ENCODE assay signal across 9 cellular contexts in genomic region chr2:222057249-222058073, GRCh38.
DNase-seq lines count a peak whose midpoint lies in the region; ATAC-seq and TF ChIP-seq lines count a peak whose summit lies in the region.
"Had no signal": no experiment of that assay in that cellular context is flagged by ENCODE, and none has a peak within 500 bp of the region (broad histone marks: within the 10 kb centered on the region; RNA-seq: fewer than 3 reads in every experiment).

No MANE protein-coding gene starts in this region.

- no peaks in the 10 kb centered on the region for H3K9me3 ChIP-seq in AG04450 (ENCODE audit: control insufficient read depth, insufficient read depth, low read length)
- H3K9me3 ChIP-seq in endodermal cell (ENCODE audit: control insufficient read depth, low read length): no peaks in the 10 kb centered on the region
- no peaks in the 10 kb centered on the region for H3K9me3 ChIP-seq in psoas muscle
- no peaks in the 10 kb centered on the region for H3K9me3 ChIP-seq in effector memory CD4-positive, alpha-beta T cell (ENCODE audit: control insufficient read depth, low read length)
- H3K9me3 ChIP-seq: HAP-1 had no signal

- H3K36me3 Mint-ChIP-seq in endodermal cell (ENCODE audit: low read depth): no peaks in the 10 kb centered on the region
- H3K36me3 Mint-ChIP-seq in stimulated activated effector memory CD8-positive, alpha-beta T cell treated with anti-CD3 and anti-CD28 coated beads, Interleukin-12 subunit alpha, Interleukin-12 subunit beta, amount 100 ng/mL, for 72 hours: no peaks in the 10 kb centered on the region

- intact Hi-C loops in psoas muscle (cut with DNase I): loop anchor here (5.0 kb wide), 4 partner anchors 235 to 555 kb away; no protein-coding TSS in a partner anchor

- ATAC-seq in psoas muscle (peak in 1 of 4 donors; percentile 67), GM19467 (IDR thresholded peaks at IDR 0.05; ENCODE audit: unreplicated experiment) (no peak)
- ATAC-seq in stimulated activated effector memory CD8-positive, alpha-beta T cell treated with anti-CD3 and anti-CD28 coated beads, Interleukin-12 subunit alpha, Interleukin-12 subunit beta, amount 100 ng/mL, for 72 hours: no peak

- peaks cover 94% of the 10 kb centered on the region for H3K27me3 Mint-ChIP-seq in endodermal cell (ENCODE audit: insufficient read depth)

- H3K4me3 Mint-ChIP-seq in endodermal cell: no peak overlapping the region
- H3K4me3 Mint-ChIP-seq in stimulated activated effector memory CD8-positive, alpha-beta T cell treated with anti-CD3 and anti-CD28 coated beads, Interleukin-12 subunit alpha, Interleukin-12 subunit beta, amount 100 ng/mL, for 72 hours: no peak overlapping the region

- H3K4me3 ChIP-seq in AG04450 (ENCODE audit: low read depth, low read length) (no peak overlapping the region), GM12875 (ENCODE audit: low read depth, low read length) (no peak overlapping the region), endodermal cell (ENCODE audit: low read length) (no peak overlapping the region), psoas muscle (peak overlapping the region; percentile 23)
- H3K4me3 ChIP-seq in effector memory CD4-positive, alpha-beta T cell (ENCODE audit: insufficient read depth, low read depth, low read length, poor library complexity, severe bottlenecking): no peak overlapping the region
- H3K4me3 ChIP-seq: HAP-1 had no signal

- H3K36me3 ChIP-seq in endodermal cell (ENCODE audit: control insufficient read depth, insufficient read depth, low read length) (no peaks in the 10 kb centered on the region), psoas muscle (ENCODE audit: insufficient read depth in 1 of 2, low read depth in 1 of 2) (no peaks in the 10 kb centered on the region)
- H3K36me3 ChIP-seq in effector memory CD4-positive, alpha-beta T cell (ENCODE audit: control insufficient read depth, insufficient read depth, low read length): no peaks in the 10 kb centered on the region
- H3K36me3 ChIP-seq: HAP-1 had no signal

- TF ChIP-seq CTCF in AG04450 (IDR thresholded peaks at IDR 0.05; ENCODE audit: low read depth, low read length) (peak; percentile 67), GM12875 (IDR thresholded peaks at IDR 0.05; ENCODE audit: borderline replicate concordance, insufficient read depth, low read depth, low read length) (peak; percentile 40; the same call in 1 of the 2 replicates), endodermal cell (conservative IDR thresholded peaks at IDR 0.05) (peak; percentile 89), psoas muscle (IDR thresholded peaks at IDR 0.05) (peak; percentile 69)

- DNase-seq in AG04450 (ENCODE audit: low read depth, low spot score) (no peak), NCI-H2227 (lab: John Stamatoyannopoulos, UW; ENCODE audit: unreplicated experiment) (peak; percentile 36), endodermal cell (no peak), psoas muscle (no peak)
- no peak for DNase-seq in effector memory CD4-positive, alpha-beta T cell
- no peak for DNase-seq in stimulated activated effector memory CD8-positive, alpha-beta T cell treated with anti-CD3 and anti-CD28 coated beads, Interleukin-12 subunit alpha, Interleukin-12 subunit beta, amount 100 ng/mL, for 72 hours (ENCODE audit: low spot score in 2 of 2)

- no peak overlapping the region for H3K27ac ChIP-seq in AG04450 (ENCODE audit: low read depth, low read length)
- H3K27ac ChIP-seq in endodermal cell (ENCODE audit: low read depth, low read length): no peak overlapping the region
- no peak overlapping the region for H3K27ac ChIP-seq in psoas muscle
- no peak overlapping the region for H3K27ac ChIP-seq in effector memory CD4-positive, alpha-beta T cell (ENCODE audit: insufficient read depth, low read length, poor library complexity, severe bottlenecking)

- H3K27me3 ChIP-seq in AG04450 (ENCODE audit: control insufficient read depth, insufficient read depth, low read length) (no peaks in the 10 kb centered on the region), endodermal cell (ENCODE audit: control insufficient read depth, insufficient read depth, low read length, poor library complexity, severe bottlenecking) (peaks cover 93% of the 10 kb centered on the region), psoas muscle (ENCODE audit: insufficient read depth in 3 of 3, low read length in 2 of 3) (peaks cover 0 to 11% (median 2%) of the 10 kb centered on the region in 3 donors)
- H3K27me3 ChIP-seq in effector memory CD4-positive, alpha-beta T cell (replicated peaks; ENCODE audit: control insufficient read depth, insufficient read depth, low read length, poor library complexity, severe bottlenecking): no peaks in the 10 kb centered on the region

- WGBS in endodermal cell (ENCODE audit: insufficient coverage in 1 of 2, insufficient read length in 1 of 2), 2 experiments: 35 to 44% methylated on average over 5 to 6 of the region's 6 CpGs
- 12 to 19% (median 13%) methylated on average over 6 of the region's 6 CpGs for WGBS in psoas muscle, 3 donors

- H3K4me1 Mint-ChIP-seq in endodermal cell: peaks cover 41% of the 10 kb centered on the region
- H3K4me1 Mint-ChIP-seq in stimulated activated effector memory CD8-positive, alpha-beta T cell treated with anti-CD3 and anti-CD28 coated beads, Interleukin-12 subunit alpha, Interleukin-12 subunit beta, amount 100 ng/mL, for 72 hours: no peaks in the 10 kb centered on the region

- H3K9me3 Mint-ChIP-seq in endodermal cell: no peaks in the 10 kb centered on the region
- H3K9me3 Mint-ChIP-seq in stimulated activated effector memory CD8-positive, alpha-beta T cell treated with anti-CD3 and anti-CD28 coated beads, Interleukin-12 subunit alpha, Interleukin-12 subunit beta, amount 100 ng/mL, for 72 hours: no peaks in the 10 kb centered on the region

- H3K27ac Mint-ChIP-seq in endodermal cell: no peak overlapping the region
- H3K27ac Mint-ChIP-seq in stimulated activated effector memory CD8-positive, alpha-beta T cell treated with anti-CD3 and anti-CD28 coated beads, Interleukin-12 subunit alpha, Interleukin-12 subunit beta, amount 100 ng/mL, for 72 hours: no peak overlapping the region

- CTCF ChIA-PET in AG04450 (lab: Charles Lee): interaction anchor here (0.7 to 6.3 kb wide), 9 partner anchors 14 to 554 kb away, joined by 3 to 25 read pairs (median 4); no protein-coding TSS in a partner anchor

- POLR2A ChIA-PET in AG04450 (lab: Yijun Ruan, JAX): no interaction called here

- H3K4me1 ChIP-seq in endodermal cell (ENCODE audit: control insufficient read depth, insufficient read depth, low read length) (peaks cover 3% of the 10 kb centered on the region), psoas muscle (no peaks in the 10 kb centered on the region)
- no peaks in the 10 kb centered on the region for H3K4me1 ChIP-seq in effector memory CD4-positive, alpha-beta T cell (ENCODE audit: control insufficient read depth, insufficient read depth, low read length, poor library complexity, severe bottlenecking)
- H3K4me1 ChIP-seq: HAP-1 had no signal

- no peak overlapping the region for H3K9ac ChIP-seq in endodermal cell (ENCODE audit: extremely low read depth, low read length, poor library complexity, severe bottlenecking)
